Comparison of ENCODE assay signal across 9 cellular contexts in the genomic region with DNA sequence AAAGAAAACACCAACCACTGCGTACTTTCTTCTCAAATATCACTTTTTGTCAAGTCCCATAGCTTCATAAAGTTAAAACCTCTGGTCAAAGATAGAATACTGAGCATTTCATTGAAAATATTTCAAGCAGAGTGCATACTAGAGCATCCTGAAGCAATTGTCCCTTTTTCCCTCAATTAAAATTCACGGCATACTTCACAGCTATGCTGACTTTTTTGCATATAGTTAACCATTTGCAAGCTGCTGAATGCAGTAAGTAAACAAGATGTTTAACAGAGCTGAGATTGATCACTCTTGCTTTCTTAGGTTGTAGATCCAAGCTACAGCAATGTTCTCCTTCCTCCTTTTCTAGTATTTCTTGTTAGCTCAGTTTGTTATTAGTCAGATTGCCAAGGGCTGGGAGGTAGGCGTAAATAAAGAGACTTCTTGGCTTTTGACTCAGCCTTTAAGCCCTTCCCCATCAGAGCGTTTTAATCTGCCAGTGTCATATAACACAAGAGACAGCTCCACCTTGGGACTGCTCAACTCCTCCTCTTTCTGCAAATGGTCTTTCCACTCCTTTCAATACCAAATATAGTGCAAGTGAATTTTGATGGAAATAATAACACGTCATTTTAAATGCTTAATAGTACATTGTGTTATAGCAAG. TPM values are rescaled to one million over a fixed set of nuclear protein-coding genes. Genes with fewer than 3 reads are reported as not detected.
DNase-seq lines count a peak whose midpoint lies in the region; ATAC-seq and TF ChIP-seq lines count a peak whose summit lies in the region.
"Had no signal": no experiment of that assay in that cellular context is flagged by ENCODE, and none has a peak within 500 bp of the region (broad histone marks: within the 10 kb centered on the region; RNA-seq: fewer than 3 reads in every experiment).

A gene with protein sequence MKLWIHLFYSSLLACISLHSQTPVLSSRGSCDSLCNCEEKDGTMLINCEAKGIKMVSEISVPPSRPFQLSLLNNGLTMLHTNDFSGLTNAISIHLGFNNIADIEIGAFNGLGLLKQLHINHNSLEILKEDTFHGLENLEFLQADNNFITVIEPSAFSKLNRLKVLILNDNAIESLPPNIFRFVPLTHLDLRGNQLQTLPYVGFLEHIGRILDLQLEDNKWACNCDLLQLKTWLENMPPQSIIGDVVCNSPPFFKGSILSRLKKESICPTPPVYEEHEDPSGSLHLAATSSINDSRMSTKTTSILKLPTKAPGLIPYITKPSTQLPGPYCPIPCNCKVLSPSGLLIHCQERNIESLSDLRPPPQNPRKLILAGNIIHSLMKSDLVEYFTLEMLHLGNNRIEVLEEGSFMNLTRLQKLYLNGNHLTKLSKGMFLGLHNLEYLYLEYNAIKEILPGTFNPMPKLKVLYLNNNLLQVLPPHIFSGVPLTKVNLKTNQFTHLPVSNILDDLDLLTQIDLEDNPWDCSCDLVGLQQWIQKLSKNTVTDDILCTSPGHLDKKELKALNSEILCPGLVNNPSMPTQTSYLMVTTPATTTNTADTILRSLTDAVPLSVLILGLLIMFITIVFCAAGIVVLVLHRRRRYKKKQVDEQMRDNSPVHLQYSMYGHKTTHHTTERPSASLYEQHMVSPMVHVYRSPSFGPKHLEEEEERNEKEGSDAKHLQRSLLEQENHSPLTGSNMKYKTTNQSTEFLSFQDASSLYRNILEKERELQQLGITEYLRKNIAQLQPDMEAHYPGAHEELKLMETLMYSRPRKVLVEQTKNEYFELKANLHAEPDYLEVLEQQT (minus strand): TSS at position 421 of the 648 bp plus-strand sequence. CDS start 2,911 bp downstream, outside the sequence.

- H3K4me3 Mint-ChIP-seq in MCF 10A (ENCODE audit: unreplicated experiment) = peak within 1 kb of the TSS; percentile 74
- H3K4me3 Mint-ChIP-seq in mesothelial cell of epicardium = peak within 1 kb of the TSS; percentile 64
- no peak within 1 kb of the TSS for H3K4me3 Mint-ChIP-seq in naive thymus-derived CD4-positive, alpha-beta T cell
- H3K4me3 Mint-ChIP-seq: stimulated activated naive CD8-positive, alpha-beta T cell treated with anti-CD3 and anti-CD28 coated beads, Interleukin-15, Interleukin-2, amounts not matched to agents 100 ng/mL and 50 ng/mL, for 24 hours had no signal

- TF ChIP-seq CTCF in MCF 10A (IDR thresholded peaks at IDR 0.05; ENCODE audit: unreplicated experiment) (no peak), mesothelial cell of epicardium (IDR thresholded peaks at IDR 0.05; ENCODE audit: unreplicated experiment) (no peak)

- H3K27me3 ChIP-seq in naive thymus-derived CD4-positive, alpha-beta T cell (ENCODE audit: control insufficient read depth in 2 of 2, insufficient read depth in 2 of 2, low read length in 2 of 2) = no peaks in the 10 kb centered on the region

- intact Hi-C loops in MCF 10A (cut with micrococcal nuclease) = loop anchor here (1.0 to 10.0 kb wide), 6 partner anchors 92 to 564 kb away; no protein-coding TSS in a partner anchor
- intact Hi-C loops in naive thymus-derived CD4-positive, alpha-beta T cell (cut with micrococcal nuclease) = no loop called here

- no peaks in the 10 kb centered on the region for H3K36me3 Mint-ChIP-seq in MCF 10A (ENCODE audit: insufficient read depth, unreplicated experiment)
- H3K36me3 Mint-ChIP-seq in mesothelial cell of epicardium = peaks cover 12% of the 10 kb centered on the region
- no peaks in the 10 kb centered on the region for H3K36me3 Mint-ChIP-seq in naive thymus-derived CD4-positive, alpha-beta T cell

- peak within 1 kb of the TSS; percentile 91 for H3K27ac Mint-ChIP-seq in MCF 10A (ENCODE audit: low read depth, unreplicated experiment)
- peak within 1 kb of the TSS; percentile 64 for H3K27ac Mint-ChIP-seq in mesothelial cell of epicardium
- H3K27ac Mint-ChIP-seq in naive thymus-derived CD4-positive, alpha-beta T cell = no peak within 1 kb of the TSS
- H3K27ac Mint-ChIP-seq: stimulated activated naive CD8-positive, alpha-beta T cell treated with anti-CD3 and anti-CD28 coated beads, Interleukin-15, Interleukin-2, amounts not matched to agents 100 ng/mL and 50 ng/mL, for 24 hours had no signal

- H3K27me3 Mint-ChIP-seq in MCF 10A (ENCODE audit: insufficient read depth, unreplicated experiment) = no peaks in the 10 kb centered on the region
- H3K27me3 Mint-ChIP-seq in mesothelial cell of epicardium (ENCODE audit: low read depth) = no peaks in the 10 kb centered on the region
- H3K27me3 Mint-ChIP-seq in naive thymus-derived CD4-positive, alpha-beta T cell = no peaks in the 10 kb centered on the region
- H3K27me3 Mint-ChIP-seq: stimulated activated naive CD8-positive, alpha-beta T cell treated with anti-CD3 and anti-CD28 coated beads, Interleukin-15, Interleukin-2, amounts not matched to agents 100 ng/mL and 50 ng/mL, for 24 hours had no signal

- H3K27ac ChIP-seq in naive thymus-derived CD4-positive, alpha-beta T cell (ENCODE audit: low read depth, low read length) = no peak within 1 kb of the TSS

- no peak within 1 kb of the TSS for H3K4me3 ChIP-seq in naive thymus-derived CD4-positive, alpha-beta T cell (ENCODE audit: low read length)

- no peak for ATAC-seq in naive thymus-derived CD4-positive, alpha-beta T cell
- ATAC-seq in GM19395 (IDR thresholded peaks at IDR 0.05; ENCODE audit: unreplicated experiment) = no peak

- no peaks in the 10 kb centered on the region for H3K4me1 ChIP-seq in naive thymus-derived CD4-positive, alpha-beta T cell (ENCODE audit: control insufficient read depth in 2 of 2, insufficient read depth in 2 of 2, low read length in 2 of 2)

- CTCF ChIA-PET in MCF 10A (lab: Yijun Ruan, JAX) = interaction anchor here (0.5 to 1.5 kb wide), 25 partner anchors 11 to 1818 kb away, joined by 3 to 12 read pairs (median 3); no protein-coding TSS in a partner anchor
- CTCF ChIA-PET in naive thymus-derived CD4-positive, alpha-beta T cell (lab: Charles Lee) = no interaction called here

- H3K9me3 Mint-ChIP-seq in MCF 10A (ENCODE audit: unreplicated experiment) (no peaks in the 10 kb centered on the region), mesothelial cell of epicardium (peaks cover 18% of the 10 kb centered on the region)
- H3K9me3 Mint-ChIP-seq in naive thymus-derived CD4-positive, alpha-beta T cell = peaks cover 0 to 4% (median 0%) of the 10 kb centered on the region in 11 donors

- POLR2A ChIA-PET in MCF 10A (lab: Yijun Ruan, JAX) = interaction anchor here (0.8 to 2.8 kb wide), 8 partner anchors 15 to 289 kb away, joined by 3 to 17 read pairs (median 3); no protein-coding TSS in a partner anchor
- POLR2A ChIA-PET in naive thymus-derived CD4-positive, alpha-beta T cell (lab: Charles Lee) = no interaction called here

- H3K4me1 Mint-ChIP-seq in MCF 10A (ENCODE audit: insufficient read depth, unreplicated experiment) (peaks cover 15% of the 10 kb centered on the region), mesothelial cell of epicardium (peaks cover 22% of the 10 kb centered on the region)
- no peaks in the 10 kb centered on the region for H3K4me1 Mint-ChIP-seq in naive thymus-derived CD4-positive, alpha-beta T cell

- BruUV-seq in MCF 10A (replicated peaks; lab: Mats Ljungman, UMichigan) = TSS peak; percentile 68

- peak; percentile 95 for DNase-seq in DMS114 treated with DMSO at 0.1 percent for 48 hours (lab: John Stamatoyannopoulos, UW; ENCODE audit: unreplicated experiment)
- DNase-seq in NCI-H2081 treated with DMSO at 0.1 percent for 48 hours (lab: John Stamatoyannopoulos, UW) = peak; percentile 84
- peak; percentile 90 for DNase-seq in MCF 10A (ENCODE audit: unreplicated experiment)
- no peak for DNase-seq in mesothelial cell of epicardium (ENCODE audit: low spot score in 2 of 2, unreplicated experiment in 2 of 2)
- DNase-seq in naive thymus-derived CD4-positive, alpha-beta T cell = no peak
- no peak for DNase-seq in DMS79 treated with DMSO at 0.1 percent for 48 hours (lab: John Stamatoyannopoulos, UW)
- DNase-seq in activated gamma-delta T cell treated with Interleukin-2 at 50 U/mL for 16 hours = no peak

- no peaks in the 10 kb centered on the region for H3K36me3 ChIP-seq in naive thymus-derived CD4-positive, alpha-beta T cell (ENCODE audit: control insufficient read depth in 2 of 3, insufficient read depth in 3 of 3, low read length in 3 of 3)

- no peaks in the 10 kb centered on the region for H3K9me3 ChIP-seq in naive thymus-derived CD4-positive, alpha-beta T cell (ENCODE audit: control insufficient read depth in 2 of 3, low read length in 3 of 3)

RNA-seq across cellular contexts. Expression of the gene that starts here (rescaled TPM):
- total RNA-seq in MCF 10A (2022) (5.5 and 12.0 TPM in 2 replicates), mesothelial cell of epicardium (14.7 to 16.9 TPM (median 16.0 TPM) in 3 replicates)
- total RNA-seq in naive thymus-derived CD4-positive, alpha-beta T cell = not detected
- not detected for polyA plus RNA-seq in naive thymus-derived CD4-positive, alpha-beta T cell

Comparison
In these comparisons a context has a peak if more than half of its experiments do, and no peak if none do; other contexts are left out.
1. DNase-seq: peak in DMS114 treated with DMSO at 0.1 percent for 48 hours (single experiment), NCI-H2081 treated with DMSO at 0.1 percent for 48 hours (single experiment) and MCF 10A (single experiment); none in mesothelial cell of epicardium (0 of 2), naive thymus-derived CD4-positive, alpha-beta T cell (0 of 9), DMS79 treated with DMSO at 0.1 percent for 48 hours (single experiment) and activated gamma-delta T cell treated with Interleukin-2 at 50 U/mL for 16 hours (single experiment).
2. H3K27ac Mint-ChIP-seq: peak in MCF 10A (single experiment) and mesothelial cell of epicardium (single experiment); none in naive thymus-derived CD4-positive, alpha-beta T cell (0 of 9).
3. H3K4me3 Mint-ChIP-seq: peak in MCF 10A (single experiment) and mesothelial cell of epicardium (single experiment); none in naive thymus-derived CD4-positive, alpha-beta T cell (0 of 10).